ENCODE assay signal across 12 cellular contexts in genomic region chr15:44295909-44296420, GRCh38. TPM values are rescaled to one million over a fixed set of nuclear protein-coding genes. Genes with fewer than 3 reads are reported as not detected.
DNase-seq lines count a peak whose midpoint lies in the region; ATAC-seq, FAIRE-seq and TF ChIP-seq lines count a peak whose summit lies in the region.
"Had no signal": no experiment of that assay in that cellular context is flagged by ENCODE, and none has a peak within 500 bp of the region (broad histone marks: within the 10 kb centered on the region; RNA-seq: fewer than 3 reads in every experiment).

No MANE protein-coding gene starts in this region.

- no peak for TF ChIP-seq CTCF in astrocyte (IDR thresholded peaks at IDR 0.05; ENCODE audit: insufficient read depth, low read depth, low read length)
- TF ChIP-seq CTCF in transverse colon (IDR thresholded peaks at IDR 0.05) = no peak
- no peak for TF ChIP-seq CTCF in Caco-2 (IDR thresholded peaks at IDR 0.05; ENCODE audit: insufficient read depth in 1 of 2, low read depth in 1 of 2, low read length in 1 of 2, severe bottlenecking in 1 of 2, unreplicated experiment in 1 of 2)

- H3K9me3 Mint-ChIP-seq in activated CD4-positive, alpha-beta T cell treated with anti-CD3 and anti-CD28 coated beads for 36 hours (ENCODE audit: low read depth) = no peaks in the 10 kb centered on the region
- no peaks in the 10 kb centered on the region for H3K9me3 Mint-ChIP-seq in astrocyte (ENCODE audit: unreplicated experiment)
- no peaks in the 10 kb centered on the region for H3K9me3 Mint-ChIP-seq in Caco-2 (ENCODE audit: unreplicated experiment)
- H3K9me3 Mint-ChIP-seq: neural progenitor cell had no signal

- H3K27ac Mint-ChIP-seq in activated CD4-positive, alpha-beta T cell treated with anti-CD3 and anti-CD28 coated beads for 36 hours = peak overlapping the region; percentile 29
- H3K27ac Mint-ChIP-seq in astrocyte (ENCODE audit: unreplicated experiment) (peak overlapping the region; percentile 71), Caco-2 (ENCODE audit: unreplicated experiment) (no peak overlapping the region)
- H3K27ac Mint-ChIP-seq: neural progenitor cell had no signal

- H3K4me1 Mint-ChIP-seq in activated CD4-positive, alpha-beta T cell treated with anti-CD3 and anti-CD28 coated beads for 36 hours = peaks cover 45% of the 10 kb centered on the region
- peaks cover 18% of the 10 kb centered on the region for H3K4me1 Mint-ChIP-seq in astrocyte (ENCODE audit: low read depth, unreplicated experiment)
- H3K4me1 Mint-ChIP-seq in Caco-2 (ENCODE audit: low read depth, unreplicated experiment) = peaks cover 13% of the 10 kb centered on the region

- H3K36me3 Mint-ChIP-seq in activated CD4-positive, alpha-beta T cell treated with anti-CD3 and anti-CD28 coated beads for 36 hours (ENCODE audit: low read depth) = peaks cover 18% of the 10 kb centered on the region
- H3K36me3 Mint-ChIP-seq in astrocyte (ENCODE audit: low read depth, unreplicated experiment) (peaks cover 10% of the 10 kb centered on the region), Caco-2 (ENCODE audit: insufficient read depth, unreplicated experiment) (peaks cover 10% of the 10 kb centered on the region)

- no peak for TF ChIP-seq EP300 in transverse colon (IDR thresholded peaks at IDR 0.05; ENCODE audit: low read depth)

- no peak for FAIRE-seq in astrocyte (lab: Jason Lieb, UNC)

- no TSS peak for BruUV-seq in Caco-2 (replicated peaks; lab: Mats Ljungman, UMichigan)

- H3K79me2 ChIP-seq in astrocyte (ENCODE audit: insufficient read depth, low read length) (peaks cover 72% of the 10 kb centered on the region), GM23248 (ENCODE audit: insufficient read depth) (peaks cover 96% of the 10 kb centered on the region)

- H3K4me1 ChIP-seq in astrocyte (ENCODE audit: insufficient read depth, low read length) (peaks cover 9% of the 10 kb centered on the region), transverse colon (peaks cover 16 to 59% (median 36%) of the 10 kb centered on the region in 4 donors), GM23248 (ENCODE audit: insufficient read depth) (peaks cover 17% of the 10 kb centered on the region), Caco-2 (peaks cover 11% of the 10 kb centered on the region; the same call in 1 of the 2 replicates)
- H3K4me1 ChIP-seq: neural progenitor cell had no signal

- H3K27ac ChIP-seq in astrocyte (ENCODE audit: low read depth, low read length) = no peak overlapping the region
- H3K27ac ChIP-seq in transverse colon = peak overlapping the region; percentile 68 to 82 (median 76)
- no peak overlapping the region for H3K27ac ChIP-seq in GM23248
- H3K27ac ChIP-seq: neural progenitor cell, thoracic aorta had no signal

- H3K27me3 ChIP-seq in astrocyte (ENCODE audit: insufficient read depth, low read length) (no peaks in the 10 kb centered on the region), transverse colon (no peaks in the 10 kb centered on the region), GM23248 (replicated peaks; ENCODE audit: insufficient read depth) (no peaks in the 10 kb centered on the region), Caco-2 (replicated peaks; ENCODE audit: control insufficient read depth, insufficient read depth, low read length) (no peaks in the 10 kb centered on the region)
- H3K27me3 ChIP-seq: neural progenitor cell had no signal

- 53 to 60% methylated on average over 2 of the region's 2 CpGs for WGBS in transverse colon (ENCODE audit: low coverage in 1 of 2), 2 donors
- 87 to 91% methylated on average over 2 of the region's 2 CpGs for WGBS in GM23248 (ENCODE audit: low coverage in 1 of 2, low lambda C conversion rate in 2 of 2, missing lambda C conversion rate in 2 of 2), 2 experiments

- ATAC-seq in activated CD4-positive, alpha-beta T cell treated with anti-CD3 and anti-CD28 coated beads for 36 hours = no peak
- ATAC-seq in left lobe of liver = peak; percentile 10

- no peak overlapping the region for H3K4me2 ChIP-seq in astrocyte (ENCODE audit: low read length)
- H3K4me2 ChIP-seq in GM23248 (ENCODE audit: unreplicated experiment) = no peak overlapping the region
- H3K4me2 ChIP-seq: neural progenitor cell had no signal

- no peak for TF ChIP-seq POLR2A in transverse colon (IDR thresholded peaks at IDR 0.05)

- H4K20me1 ChIP-seq in astrocyte (ENCODE audit: insufficient read depth, low read length) = peaks cover 33% of the 10 kb centered on the region
- no peaks in the 10 kb centered on the region for H4K20me1 ChIP-seq in GM23248 (ENCODE audit: insufficient read depth)

- H3K9me3 ChIP-seq in astrocyte (ENCODE audit: insufficient read depth, low read depth, low read length) (no peaks in the 10 kb centered on the region), transverse colon (no peaks in the 10 kb centered on the region), GM23248 (ENCODE audit: low read depth) (no peaks in the 10 kb centered on the region), Caco-2 (no peaks in the 10 kb centered on the region)
- H3K9me3 ChIP-seq: thoracic aorta had no signal

- no peaks in the 10 kb centered on the region for H3K27me3 Mint-ChIP-seq in activated CD4-positive, alpha-beta T cell treated with anti-CD3 and anti-CD28 coated beads for 36 hours
- H3K27me3 Mint-ChIP-seq in astrocyte (ENCODE audit: low read depth, unreplicated experiment) (no peaks in the 10 kb centered on the region), Caco-2 (ENCODE audit: insufficient read depth, unreplicated experiment) (no peaks in the 10 kb centered on the region)

- H3K36me3 ChIP-seq in astrocyte (ENCODE audit: insufficient read depth, low read length) (no peaks in the 10 kb centered on the region), transverse colon (no peaks in the 10 kb centered on the region), GM23248 (ENCODE audit: low read depth) (no peaks in the 10 kb centered on the region), Caco-2 (ENCODE audit: control insufficient read depth, insufficient read depth, low read length) (no peaks in the 10 kb centered on the region)
- H3K36me3 ChIP-seq: neural progenitor cell, thoracic aorta had no signal

- H2AFZ ChIP-seq in astrocyte (ENCODE audit: low read depth, low read length) (no peak overlapping the region), GM23248 (no peak overlapping the region)
- H2AFZ ChIP-seq: neural progenitor cell had no signal

- intact Hi-C loops in activated CD4-positive, alpha-beta T cell treated with anti-CD3 and anti-CD28 coated beads for 36 hours (cut with DNase I, micrococcal nuclease) = no loop called here
- intact Hi-C loops in transverse colon (cut with DNase I; ENCODE audit: low total_unique reads) (no loop called here), Caco-2 (cut with micrococcal nuclease; ENCODE audit: unreplicated experiment) (no loop called here)

- POLR2A ChIA-PET in activated CD4-positive, alpha-beta T cell treated with anti-CD3 and anti-CD28 coated beads for 36 hours (lab: Charles Lee) = no interaction called here
- POLR2A ChIA-PET in Caco-2 (lab: Charles Lee) = no interaction called here

- no peaks in the 10 kb centered on the region for H3K9me2 ChIP-seq in GM23248 (ENCODE audit: insufficient read depth)

- CTCF ChIA-PET in activated CD4-positive, alpha-beta T cell treated with anti-CD3 and anti-CD28 coated beads for 36 hours (lab: Charles Lee) = interaction anchor here (1.0 to 4.0 kb wide), 2 partner anchors 8 to 24 kb away, joined by 3 to 21 read pairs; partner anchors contain the start of gene GOLM2
- CTCF ChIA-PET in Caco-2 (lab: Charles Lee) = no interaction called here

- in situ Hi-C loops in transverse colon (cut with MboI; ENCODE audit: low pct_ligation_motif_present in 1 of 4, low pct_unique_long_range_greater_than_20kb in 1 of 4, low sequenced_read_pairs in 3 of 4) (no loop called here), GM23248 (cut with MboI) (no loop called here)

- H3K4me3 Mint-ChIP-seq in activated CD4-positive, alpha-beta T cell treated with anti-CD3 and anti-CD28 coated beads for 36 hours = no peak overlapping the region
- H3K4me3 Mint-ChIP-seq in astrocyte (ENCODE audit: unreplicated experiment) (no peak overlapping the region), Caco-2 (ENCODE audit: unreplicated experiment) (no peak overlapping the region)
- H3K4me3 Mint-ChIP-seq: neural progenitor cell had no signal

- H3K9ac ChIP-seq in astrocyte (ENCODE audit: low read length) = no peak overlapping the region
- no peak overlapping the region for H3K9ac ChIP-seq in GM23248
- H3K9ac ChIP-seq: neural progenitor cell had no signal

- no peak for DNase-seq in activated CD4-positive, alpha-beta T cell treated with anti-CD3 and anti-CD28 coated beads for 36 hours
- no peak for DNase-seq in activated CD4-positive, alpha-beta T cell treated with anti-CD3 and anti-CD28 coated beads for 4 hours
- DNase-seq in astrocyte (ENCODE audit: low read depth) (no peak), left lobe of liver (ENCODE audit: low spot score) (no peak), transverse colon (no peak), GM23248 (no peak), Caco-2 (no peak), NK-92 (lab: John Stamatoyannopoulos, UW; ENCODE audit: unreplicated experiment) (no peak)
- DNase-seq: 8988T, NCI-H1694 had no signal

- H3F3A ChIP-seq in GM23248 (ENCODE audit: insufficient read depth) = 0 out of 2 replicates have a peak, but pooled peaks cover 5% of the 10 kb centered on the region

- H3K4me3 ChIP-seq in astrocyte (ENCODE audit: insufficient read depth, low read depth, low read length) = no peak overlapping the region
- no peak overlapping the region for H3K4me3 ChIP-seq in transverse colon
- H3K4me3 ChIP-seq in GM23248 = no peak overlapping the region
- H3K4me3 ChIP-seq in Caco-2 (ENCODE audit: low read depth, low read length) = no peak overlapping the region
- H3K4me3 ChIP-seq: neural progenitor cell, thoracic aorta had no signal

RNA-seq across cellular contexts. Expression of gene GOLM2, which starts 7.4 kb away (rescaled TPM):
- 10 to 100 TPM; 27.9 to 36.0 TPM for total RNA-seq in activated CD4-positive, alpha-beta T cell treated with anti-CD3 and anti-CD28 coated beads for 36 hours
- 71.0 and 75.5 TPM in 2 replicates for total RNA-seq in astrocyte
- total RNA-seq in left lobe of liver = 45.4 TPM
- 10 to 100 TPM; 80.7 to 95.5 (median 91.0) TPM for total RNA-seq in transverse colon
- 129 and 152 TPM in 2 replicates for total RNA-seq in GM23248 (2014; rRNA removed; shearing (Covaris generic))
- 93.4 and 94.7 TPM in 2 replicates for polyA plus RNA-seq in GM23248 (2016; fragmentation: Nextera tagmentation; extraction: Ambion mirVana)
- 34.1 and 35.8 TPM in 2 replicates for total RNA-seq in Caco-2 (2022)

Comparison
In these comparisons a context has a peak if more than half of its experiments do, and no peak if none do; other contexts are left out.
1. H3K27ac ChIP-seq: peak in transverse colon (4 of 4); none in astrocyte (single experiment) and GM23248 (single experiment).